29 cellular contexts compared by ENCODE assay signal in the genomic region with DNA sequence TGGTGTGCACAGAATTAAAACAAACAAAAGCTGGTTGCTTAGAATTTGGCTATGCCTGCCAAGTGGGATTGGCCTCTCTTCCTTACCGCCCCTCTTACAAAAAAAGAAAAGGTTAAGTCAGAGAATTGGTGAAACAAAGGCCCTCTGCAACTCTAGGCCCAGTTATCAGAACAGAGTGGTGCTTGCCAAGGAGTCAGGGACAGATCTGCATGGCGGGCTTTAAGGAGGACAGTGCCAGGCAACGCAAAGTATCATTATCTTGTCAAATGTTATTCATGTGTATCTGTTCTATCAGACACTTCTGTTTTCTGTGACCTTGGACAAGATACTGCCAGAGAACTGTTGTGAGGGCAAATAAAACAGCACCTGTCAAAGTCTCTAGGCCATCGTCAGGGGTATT.
DNase-seq lines count a peak whose midpoint lies in the region; ATAC-seq and TF ChIP-seq lines count a peak whose summit lies in the region.
"Had no signal": no experiment of that assay in that cellular context is flagged by ENCODE, and none has a peak within 500 bp of the region (broad histone marks: within the 10 kb centered on the region; RNA-seq: fewer than 3 reads in every experiment).

No MANE protein-coding gene starts in this region.

- no peaks in the 10 kb centered on the region for H4K20me1 ChIP-seq in smooth muscle cell (ENCODE audit: low read depth)

- no peak for ATAC-seq in WTC11
- ATAC-seq: effector memory CD8-positive, alpha-beta T cell; GM12878; left cardiac atrium; T-cell had no signal

- H3K4me3 Mint-ChIP-seq in WTC11 (no peak overlapping the region), neural crest cell (no peak overlapping the region)
- H3K4me3 Mint-ChIP-seq: activated CD4-positive, alpha-beta T cell treated with anti-CD3 and anti-CD28 coated beads, Interleukin-2, amount 10 ng/mL, durations not matched to agents 7 days and 5 days; activated naive CD8-positive, alpha-beta T cell; activated T-cell treated with anti-CD3 and anti-CD28 coated beads, Interleukin-2, amount 50 U/mL, for 24 hours; CD14-positive monocyte; effector memory CD8-positive, alpha-beta T cell; IgD-negative memory B cell; immature natural killer cell; T-cell had no signal

- CTCF ChIA-PET in WTC11 (lab: Charles Lee) = no interaction called here

- H3K36me3 ChIP-seq in smooth muscle cell (ENCODE audit: low read depth) = no peaks in the 10 kb centered on the region
- H3K36me3 ChIP-seq: ascending aorta, ovary, uterus, WERI-Rb-1 had no signal

- TF ChIP-seq CTCF in WTC11 (IDR thresholded peaks at IDR 0.05) (no peak), neural crest cell (conservative IDR thresholded peaks at IDR 0.05) (no peak), smooth muscle cell (IDR thresholded peaks at IDR 0.05; ENCODE audit: borderline replicate concordance, insufficient read depth, poor library complexity, severe bottlenecking) (no peak)

- 77% methylated on average over 4 of the region's 4 CpGs for WGBS in smooth muscle cell (ENCODE audit: low lambda C conversion rate)

- H3K9me3 Mint-ChIP-seq in WTC11 = peaks cover 12% of the 10 kb centered on the region
- H3K9me3 Mint-ChIP-seq in neural crest cell = no peaks in the 10 kb centered on the region
- H3K9me3 Mint-ChIP-seq: effector memory CD8-positive, alpha-beta T cell had no signal

- H3K27me3 Mint-ChIP-seq in WTC11 (ENCODE audit: low read depth) (peaks cover 3% of the 10 kb centered on the region; the same call in 1 of the 2 replicates), neural crest cell (ENCODE audit: low read depth) (no peaks in the 10 kb centered on the region)
- H3K27me3 Mint-ChIP-seq: activated CD4-positive, alpha-beta T cell treated with anti-CD3 and anti-CD28 coated beads, Interleukin-2, amount 10 ng/mL, durations not matched to agents 7 days and 5 days; activated naive CD8-positive, alpha-beta T cell; activated T-cell treated with anti-CD3 and anti-CD28 coated beads, Interleukin-2, amount 50 U/mL, for 24 hours; effector memory CD8-positive, alpha-beta T cell; IgD-negative memory B cell; T-cell had no signal

- no peak overlapping the region for H3K9ac ChIP-seq in smooth muscle cell (ENCODE audit: low read depth)

- H3K4me2 ChIP-seq in smooth muscle cell = no peak overlapping the region

- peaks cover 16% of the 10 kb centered on the region for H3K36me3 Mint-ChIP-seq in WTC11
- H3K36me3 Mint-ChIP-seq in neural crest cell (ENCODE audit: low read depth) = no peaks in the 10 kb centered on the region
- H3K36me3 Mint-ChIP-seq: activated naive CD8-positive, alpha-beta T cell; CD14-positive monocyte; IgD-negative memory B cell; immature natural killer cell; T-cell had no signal

- no peaks in the 10 kb centered on the region for H3K9me3 ChIP-seq in smooth muscle cell (replicated peaks; ENCODE audit: low read depth)
- H3K9me3 ChIP-seq: ascending aorta, ovary, uterus had no signal

- H3F3A ChIP-seq in smooth muscle cell (ENCODE audit: low read depth) = no peaks in the 10 kb centered on the region

- H3K27ac ChIP-seq in smooth muscle cell (ENCODE audit: low read depth) = no peak overlapping the region
- H3K27ac ChIP-seq: ascending aorta, ovary, uterus, WERI-Rb-1 had no signal

- no peak overlapping the region for H3K4me3 ChIP-seq in smooth muscle cell
- H3K4me3 ChIP-seq: ascending aorta, GM12878, ovary, uterus had no signal

- POLR2A ChIA-PET in WTC11 (lab: Charles Lee) = no interaction called here

- no peak overlapping the region for H2AFZ ChIP-seq in smooth muscle cell (ENCODE audit: low read depth)

- peaks cover 21% of the 10 kb centered on the region for H3K4me1 ChIP-seq in smooth muscle cell (ENCODE audit: low read depth)
- H3K4me1 ChIP-seq: ascending aorta, uterus had no signal

- peaks cover 33% of the 10 kb centered on the region for H3K4me1 Mint-ChIP-seq in WTC11
- peaks cover 36% of the 10 kb centered on the region for H3K4me1 Mint-ChIP-seq in neural crest cell

- H3K27me3 ChIP-seq in smooth muscle cell (ENCODE audit: low read depth) = no peaks in the 10 kb centered on the region
- H3K27me3 ChIP-seq: ascending aorta, ovary, uterus had no signal

- DNase-seq in NCI-H1092 treated with DMSO at 0.1 percent for 48 hours (lab: John Stamatoyannopoulos, UW) = peak; percentile 29
- no peak for DNase-seq in NCI-H1092 (lab: John Stamatoyannopoulos, UW)
- DNase-seq in NCI-H2196 treated with DMSO at 0.1 percent for 48 hours (lab: John Stamatoyannopoulos, UW; ENCODE audit: unreplicated experiment) = peak; percentile 74
- DNase-seq in WTC11 (ENCODE audit: low spot score) = no peak
- DNase-seq in neural crest cell (ENCODE audit: low read depth, low spot score) = no peak
- DNase-seq in activated CD4-positive, alpha-beta T cell treated with anti-CD3 and anti-CD28 coated beads for 48 hours = no peak
- no peak for DNase-seq in smooth muscle cell (lab: John Stamatoyannopoulos, UW; ENCODE audit: unreplicated experiment)
- DNase-seq in SW480 (ENCODE audit: low spot score) = no peak
- DNase-seq: activated CD4-positive, alpha-beta T cell treated with anti-CD3 and anti-CD28 coated beads, Interleukin-2, amount 10 ng/mL, durations not matched to agents 7 days and 5 days; activated effector memory CD4-positive, alpha-beta T cell treated with anti-CD3 and anti-CD28 coated beads, Interleukin-2, amount 50 U/mL, for 16 hours; activated T-cell treated with anti-CD3 and anti-CD28 coated beads, Interleukin-2, amount 50 U/mL, for 24 hours; Calu3; cortex of kidney; effector memory CD8-positive, alpha-beta T cell; immature natural killer cell; left cardiac atrium; mammary epithelial cell; NCI-H1048; NCI-H526 treated with DMSO at 0.1 percent for 48 hours; ovary; stimulated activated naive CD4-positive, alpha-beta T cell; T-cell; uterus; WERI-Rb-1 had no signal

- H3K27ac Mint-ChIP-seq in WTC11 = peak overlapping the region; percentile 92
- H3K27ac Mint-ChIP-seq in neural crest cell (ENCODE audit: unreplicated experiment) = peak overlapping the region; percentile 7
- H3K27ac Mint-ChIP-seq: activated CD4-positive, alpha-beta T cell treated with anti-CD3 and anti-CD28 coated beads, Interleukin-2, amount 10 ng/mL, durations not matched to agents 7 days and 5 days; activated naive CD8-positive, alpha-beta T cell; activated T-cell treated with anti-CD3 and anti-CD28 coated beads, Interleukin-2, amount 50 U/mL, for 24 hours; CD14-positive monocyte; effector memory CD8-positive, alpha-beta T cell; IgD-negative memory B cell; immature natural killer cell; T-cell had no signal

- H3K79me2 ChIP-seq in smooth muscle cell (ENCODE audit: low read depth) = no peaks in the 10 kb centered on the region

TF ChIP-seq in WTC11, 78 proteins besides CTCF, POLR2A, EP300 and RAD21 (continues in another document):
- TF ChIP-seq, protein P1, sequence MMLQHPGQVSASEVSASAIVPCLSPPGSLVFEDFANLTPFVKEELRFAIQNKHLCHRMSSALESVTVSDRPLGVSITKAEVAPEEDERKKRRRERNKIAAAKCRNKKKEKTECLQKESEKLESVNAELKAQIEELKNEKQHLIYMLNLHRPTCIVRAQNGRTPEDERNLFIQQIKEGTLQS (CRISPR knock-in tag; conservative IDR thresholded peaks at IDR 0.05) = no peak
- TF ChIP-seq, protein P2, sequence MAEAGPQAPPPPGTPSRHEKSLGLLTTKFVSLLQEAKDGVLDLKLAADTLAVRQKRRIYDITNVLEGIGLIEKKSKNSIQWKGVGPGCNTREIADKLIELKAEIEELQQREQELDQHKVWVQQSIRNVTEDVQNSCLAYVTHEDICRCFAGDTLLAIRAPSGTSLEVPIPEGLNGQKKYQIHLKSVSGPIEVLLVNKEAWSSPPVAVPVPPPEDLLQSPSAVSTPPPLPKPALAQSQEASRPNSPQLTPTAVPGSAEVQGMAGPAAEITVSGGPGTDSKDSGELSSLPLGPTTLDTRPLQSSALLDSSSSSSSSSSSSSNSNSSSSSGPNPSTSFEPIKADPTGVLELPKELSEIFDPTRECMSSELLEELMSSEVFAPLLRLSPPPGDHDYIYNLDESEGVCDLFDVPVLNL (CRISPR knock-in tag; IDR thresholded peaks at IDR 0.05; ENCODE audit: borderline replicate concordance, low read depth) = no peak
- TF ChIP-seq ZNF532 (CRISPR knock-in tag; IDR thresholded peaks at IDR 0.05; ENCODE audit: borderline replicate concordance) = no peak
- TF ChIP-seq, protein P3, sequence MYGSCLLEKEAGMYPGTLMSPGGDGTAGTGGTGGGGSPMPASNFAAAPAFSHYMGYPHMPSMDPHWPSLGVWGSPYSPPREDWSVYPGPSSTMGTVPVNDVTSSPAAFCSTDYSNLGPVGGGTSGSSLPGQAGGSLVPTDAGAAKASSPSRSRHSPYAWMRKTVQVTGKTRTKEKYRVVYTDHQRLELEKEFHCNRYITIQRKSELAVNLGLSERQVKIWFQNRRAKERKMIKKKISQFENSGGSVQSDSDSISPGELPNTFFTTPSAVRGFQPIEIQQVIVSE (CRISPR knock-in tag; IDR thresholded peaks at IDR 0.05; ENCODE audit: borderline replicate concordance) = no peak

Comparison
In these comparisons a context has a peak if more than half of its experiments do, and no peak if none do; other contexts are left out.
1. DNase-seq: peak in NCI-H1092 treated with DMSO at 0.1 percent for 48 hours (single experiment) and NCI-H2196 treated with DMSO at 0.1 percent for 48 hours (single experiment); none in NCI-H1092 (single experiment), WTC11 (single experiment), neural crest cell (single experiment), activated CD4-positive, alpha-beta T cell treated with anti-CD3 and anti-CD28 coated beads for 48 hours (single experiment), smooth muscle cell (single experiment) and SW480 (single experiment).